Comparison of ENCODE assay signal across 27 cellular contexts in genomic region chr1:29728703-29729102, GRCh38.
"Had no signal": no experiment of that assay in that cellular context is flagged by ENCODE, and none has a peak within 500 bp of the region (broad histone marks: within the 10 kb centered on the region; RNA-seq: fewer than 3 reads in every experiment).

No MANE protein-coding gene starts in this region.

- DNase-seq: stimulated activated CD4-positive, alpha-beta T cell treated with anti-CD3 and anti-CD28 coated beads, Interleukin-2, amount 100 ng/mL, for 48 hours; stimulated activated CD4-positive, alpha-beta T cell treated with anti-CD3 and anti-CD28 coated beads, Interleukin-4, amount 100 ng/mL, for 1 hour; stimulated activated CD4-positive, alpha-beta T cell treated with anti-CD3 and anti-CD28 coated beads, Interleukin-4, amount 100 ng/mL, for 24 hours; stimulated activated CD4-positive, alpha-beta T cell treated with anti-CD3 and anti-CD28 coated beads, Interleukin-4, amount 100 ng/mL, for 4 hours; stimulated activated CD8-positive, alpha-beta memory T cell treated with anti-CD3 and anti-CD28 coated beads, Interleukin-4, amount 100 ng/mL, for 48 hours; stimulated activated naive B cell treated with anti-CD40 and anti-IgM and Interleukin-4, amounts not matched to agents 10 μg/mL and 1 μg/mL and 100 μg/mL, for 72 hours; stimulated activated naive CD4-positive, alpha-beta T cell; stimulated activated naive CD4-positive, alpha-beta T cell treated with Interleukin-2 at 50 U/mL for 16 hours; stimulated activated naive CD8-positive, alpha-beta T cell treated with anti-CD3 and anti-CD28 coated beads, Interleukin-15, amount 100 ng/mL, for 72 hours; stimulated activated naive CD8-positive, alpha-beta T cell treated with anti-CD3 and anti-CD28 coated beads, Interleukin-15, Interleukin-2, amounts not matched to agents 100 U/mL and 50 U/mL, for 24 hours; stomach; substantia nigra; testis; thyroid gland; tibial artery; transverse colon; trophoblast cell; upper lobe of left lung; upper lobe of right lung; uterus had no signal

- ATAC-seq: stimulated activated effector memory CD8-positive, alpha-beta T cell treated with anti-CD3 and anti-CD28 coated beads, Interleukin-12 subunit alpha, Interleukin-12 subunit beta, amount 100 ng/mL, for 72 hours; stimulated activated memory B cell treated with anti-CD40 and anti-IgM and Interleukin-4, amounts not matched to agents 10 μg/mL and 1 μg/mL and 100 μg/mL, for 72 hours; stimulated activated naive B cell treated with anti-CD40 and anti-IgM and Interleukin-4, amounts not matched to agents 10 μg/mL and 1 μg/mL and 100 μg/mL, for 72 hours; stimulated activated naive CD8-positive, alpha-beta T cell treated with anti-CD3 and anti-CD28 coated beads, Interleukin-15, Interleukin-2, amounts not matched to agents 100 U/mL and 50 U/mL, for 24 hours; upper lobe of right lung had no signal

- H3K4me3 ChIP-seq: stomach, suprapubic skin, testis, thoracic aorta, thyroid gland, tibial artery, tibial nerve, transverse colon, upper lobe of left lung, upper lobe of right lung, uterus, vagina had no signal

- H3K27ac ChIP-seq: stomach, suprapubic skin, testis, thoracic aorta, thyroid gland, tibial artery, tibial nerve, transverse colon, upper lobe of left lung, upper lobe of right lung, uterus, vagina had no signal

- FAIRE-seq: urothelium cell line had no signal

- H3K4me1 ChIP-seq: stomach, suprapubic skin, testis, thyroid gland, tibial artery, tibial nerve, transverse colon, upper lobe of left lung, upper lobe of right lung, uterus, vagina had no signal

- H3K9me3 ChIP-seq: suprapubic skin, testis, thoracic aorta, thyroid gland, tibial artery, tibial nerve, transverse colon, upper lobe of left lung, upper lobe of right lung, uterus, vagina had no signal

- H3K27me3 ChIP-seq: testis, thyroid gland, tibial nerve, transverse colon, upper lobe of left lung, upper lobe of right lung, uterus, vagina had no signal

- H3K36me3 ChIP-seq: stomach, suprapubic skin, thoracic aorta, thyroid gland, tibial artery, tibial nerve, transverse colon, upper lobe of left lung, upper lobe of right lung, uterus, vagina had no signal
